Comparison of ENCODE assay signal across 32 cellular contexts in genomic region chr1:211627259-211627658, GRCh38. TPM values are rescaled to one million over a fixed set of nuclear protein-coding genes. Genes with fewer than 3 reads are reported as not detected.
"Had no signal": no experiment of that assay in that cellular context is flagged by ENCODE, and none has a peak within 500 bp of the region (broad histone marks: within the 10 kb centered on the region; RNA-seq: fewer than 3 reads in every experiment).

No MANE protein-coding gene starts in this region.

- H3K9me3 ChIP-seq: gastrocnemius medialis, lower lobe of right lung, neutrophil, ovary, sigmoid colon, thyroid gland, upper lobe of left lung, vagina had no signal

- H3K4me3 Mint-ChIP-seq: activated naive CD8-positive, alpha-beta T cell; effector memory CD8-positive, alpha-beta T cell; nephron; stimulated activated memory B cell treated with anti-CD40 and anti-IgM and Interleukin-4, amounts not matched to agents 10 μg/mL and 1 μg/mL and 100 μg/mL, for 72 hours; stimulated activated naive CD8-positive, alpha-beta T cell treated with anti-CD3 and anti-CD28 coated beads, Interleukin-15, amount 100 ng/mL, for 72 hours; T-helper 2 cell treated with Interferon-gamma antibody and Interleukin-4, amounts not matched to agents 5 μg/mL and 100 μg/mL, for 36 hours had no signal

- H3K4me2 ChIP-seq: smooth muscle cell had no signal

- H3K36me3 ChIP-seq: gastrocnemius medialis, lower lobe of right lung, neutrophil, ovary, sigmoid colon, thyroid gland, upper lobe of left lung, vagina had no signal

- DNase-seq: activated CD4-positive, alpha-beta T cell treated with anti-CD3 and anti-CD28 coated beads for 4 hours; activated CD4-positive, alpha-beta T cell treated with anti-CD3 and anti-CD28 coated beads, Interleukin-2, amount 50 U/mL, for 48 hours; activated CD8-positive, alpha-beta memory T cell treated with anti-CD3 and anti-CD28 coated beads for 24 hours; activated effector memory CD4-positive, alpha-beta T cell treated with Interleukin-2 at 50 U/mL for 16 hours; activated naive CD4-positive, alpha-beta T cell treated with Interleukin-2 at 50 U/mL for 16 hours; anterior cingulate cortex; cortex of kidney; effector memory CD8-positive, alpha-beta T cell; erythroblast; gastrocnemius medialis; glutamatergic neuron; hippocampal formation; lower lobe of right lung; mesenchymal stem cell; ovary; stimulated activated CD4-positive, alpha-beta T cell treated with anti-CD3 and anti-CD28 coated beads, Interleukin-1b, Interleukin-23, amount 100 ng/mL, for 48 hours; stimulated activated CD4-positive, alpha-beta T cell treated with anti-CD3 and anti-CD28 coated beads, Interleukin-4, amount 100 ng/mL, for 4 hours; stimulated activated CD8-positive, alpha-beta memory T cell treated with anti-CD3 and anti-CD28 coated beads, Interleukin-4, amount 100 ng/mL, for 48 hours; stimulated activated naive CD8-positive, alpha-beta T cell treated with anti-CD3 and anti-CD28 coated beads, Interleukin-15, amount 100 ng/mL, for 72 hours; substantia nigra; T-helper 1 cell; thyroid gland; upper lobe of left lung had no signal

- H3K4me3 ChIP-seq: gastrocnemius medialis, lower lobe of right lung, ovary, sigmoid colon, smooth muscle cell, thyroid gland, upper lobe of left lung, vagina had no signal

- ATAC-seq: effector memory CD8-positive, alpha-beta T cell; gastrocnemius medialis; lower lobe of right lung; stimulated activated memory B cell treated with anti-CD40 and anti-IgM and Interleukin-4, amounts not matched to agents 10 μg/mL and 1 μg/mL and 100 μg/mL, for 72 hours; stimulated activated naive CD8-positive, alpha-beta T cell treated with anti-CD3 and anti-CD28 coated beads, Interleukin-15, amount 100 ng/mL, for 72 hours had no signal

- H3K9me3 Mint-ChIP-seq: effector memory CD8-positive, alpha-beta T cell; nephron; stimulated activated memory B cell treated with anti-CD40 and anti-IgM and Interleukin-4, amounts not matched to agents 10 μg/mL and 1 μg/mL and 100 μg/mL, for 72 hours; stimulated activated naive CD8-positive, alpha-beta T cell treated with anti-CD3 and anti-CD28 coated beads, Interleukin-15, amount 100 ng/mL, for 72 hours; T-helper 2 cell treated with Interferon-gamma antibody and Interleukin-4, amounts not matched to agents 5 μg/mL and 100 μg/mL, for 36 hours had no signal

- H3K27ac Mint-ChIP-seq: activated naive CD8-positive, alpha-beta T cell; effector memory CD8-positive, alpha-beta T cell; nephron; progenitor cell of endocrine pancreas; stimulated activated memory B cell treated with anti-CD40 and anti-IgM and Interleukin-4, amounts not matched to agents 10 μg/mL and 1 μg/mL and 100 μg/mL, for 72 hours; stimulated activated naive CD8-positive, alpha-beta T cell treated with anti-CD3 and anti-CD28 coated beads, Interleukin-15, amount 100 ng/mL, for 72 hours; T-helper 2 cell treated with Interferon-gamma antibody and Interleukin-4, amounts not matched to agents 5 μg/mL and 100 μg/mL, for 36 hours had no signal

- H3K4me1 ChIP-seq: gastrocnemius medialis, lower lobe of right lung, upper lobe of left lung had no signal

- H3K27me3 Mint-ChIP-seq: activated naive CD8-positive, alpha-beta T cell; effector memory CD8-positive, alpha-beta T cell had no signal

- H3K27me3 ChIP-seq: gastrocnemius medialis, ovary, sigmoid colon, thyroid gland, upper lobe of left lung, vagina had no signal

- H3K27ac ChIP-seq: gastrocnemius medialis, lower lobe of right lung, neutrophil, ovary, sigmoid colon, thyroid gland, upper lobe of left lung, vagina had no signal

- H3K36me3 Mint-ChIP-seq: activated naive CD8-positive, alpha-beta T cell; stimulated activated memory B cell treated with anti-CD40 and anti-IgM and Interleukin-4, amounts not matched to agents 10 μg/mL and 1 μg/mL and 100 μg/mL, for 72 hours had no signal

RNA-seq across cellular contexts. Expression of gene NEK2, which starts 48.2 kb away (rescaled TPM):
- total RNA-seq: gastrocnemius medialis had no signal
